Comparison of ENCODE assay signal across 18 cellular contexts in the genomic region with DNA sequence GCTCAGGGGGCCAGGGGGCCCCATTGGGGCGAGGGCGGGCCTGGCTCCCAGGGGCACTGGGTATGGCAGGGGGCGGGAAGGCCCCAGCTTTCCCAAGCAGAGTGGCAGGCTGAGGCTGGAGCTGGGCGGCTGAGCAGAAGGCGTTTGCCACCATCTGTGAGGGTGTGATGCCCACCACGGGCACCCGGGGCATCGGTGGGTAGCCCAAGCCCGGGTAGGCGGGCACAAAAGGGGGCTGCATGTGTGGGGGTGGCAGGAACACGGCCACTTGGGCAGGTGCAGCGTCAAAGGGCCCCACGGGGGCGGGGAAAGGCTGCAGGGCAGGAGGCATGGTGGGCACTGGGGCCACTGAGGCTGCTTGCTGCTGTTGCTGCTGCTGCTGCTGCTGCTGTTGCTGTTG. TPM values are rescaled to one million over a fixed set of nuclear protein-coding genes. Genes with fewer than 3 reads are reported as not detected.
DNase-seq lines count a peak whose midpoint lies in the region; ATAC-seq, FAIRE-seq and TF ChIP-seq lines count a peak whose summit lies in the region.
"Had no signal": no experiment of that assay in that cellular context is flagged by ENCODE, and none has a peak within 500 bp of the region (broad histone marks: within the 10 kb centered on the region; RNA-seq: fewer than 3 reads in every experiment).

No MANE protein-coding gene starts in this region.

- no peaks in the 10 kb centered on the region for H3K27me3 ChIP-seq in spleen (replicated peaks in 1 of 7)
- no peaks in the 10 kb centered on the region for H3K27me3 ChIP-seq in GM23338 (ENCODE audit: insufficient read depth)

- TF ChIP-seq POLR2A in spleen (IDR thresholded peaks at IDR 0.05) = no peak

- CTCF ChIA-PET in HEK293 (lab: Yijun Ruan, JAX) (interaction anchor here (1.2 to 1.6 kb wide), 2 partner anchors 139 to 477 kb away, joined by 5 read pairs; no protein-coding TSS in a partner anchor), RWPE1 (lab: Yijun Ruan, JAX) (interaction anchor here (0.5 kb wide), 1 partner anchor 479 kb away, joined by 3 read pairs; no protein-coding TSS in a partner anchor)

- no peak overlapping the region for H3K27ac ChIP-seq in HEK293 (ENCODE audit: extremely low read depth, low read depth, low read length)
- H3K27ac ChIP-seq in RWPE1 = peak overlapping the region; percentile 72
- H3K27ac ChIP-seq in kidney (ENCODE audit: low read depth in 2 of 2, low read length in 2 of 2) = no peak overlapping the region
- H3K27ac ChIP-seq in spleen = no peak overlapping the region
- H3K27ac ChIP-seq in GM23338 (ENCODE audit: low read depth) = no peak overlapping the region

- no peak for ATAC-seq in GM23338

- no peaks in the 10 kb centered on the region for H3F3A ChIP-seq in GM23338 (replicated peaks; ENCODE audit: low read depth)

- H3K79me2 ChIP-seq in GM23338 (replicated peaks; ENCODE audit: insufficient read depth) = no peaks in the 10 kb centered on the region

- peaks cover 4% of the 10 kb centered on the region; the same call in 2 of the 3 replicates for H3K4me1 Mint-ChIP-seq in GM23338

- no peaks in the 10 kb centered on the region for H4K20me1 ChIP-seq in GM23338 (replicated peaks; ENCODE audit: insufficient read depth)

- no peak overlapping the region for H2AFZ ChIP-seq in GM23338

- no peak overlapping the region for H3K9ac ChIP-seq in kidney (ENCODE audit: low read length in 2 of 2)

- H3K4me3 Mint-ChIP-seq in GM23338 = no peak overlapping the region
- H3K4me3 Mint-ChIP-seq: CD4-positive, alpha-beta memory T cell had no signal

- no peaks in the 10 kb centered on the region for H3K9me3 Mint-ChIP-seq in GM23338

- H3K36me3 Mint-ChIP-seq in GM23338 (ENCODE audit: low read depth) = peaks cover 28% of the 10 kb centered on the region

- peaks cover 10% of the 10 kb centered on the region for H3K27me3 Mint-ChIP-seq in GM23338 (ENCODE audit: insufficient read depth, low read depth, poor library complexity)
- H3K27me3 Mint-ChIP-seq: CD4-positive, alpha-beta memory T cell had no signal

- H3K4me3 ChIP-seq in HEK293 (ENCODE audit: low read depth, low read length) = no peak overlapping the region
- H3K4me3 ChIP-seq in kidney (ENCODE audit: low read length in 2 of 2) = no peak overlapping the region
- no peak overlapping the region for H3K4me3 ChIP-seq in spleen
- H3K4me3 ChIP-seq in GM23338 = no peak overlapping the region
- H3K4me3 ChIP-seq: HAP-1 had no signal

- POLR2A ChIA-PET in HEK293 (lab: Yijun Ruan, JAX) (no interaction called here), RWPE1 (lab: Yijun Ruan, JAX; ENCODE audit: low non-redundant PET) (interaction anchor here (0.6 kb wide), 1 partner anchor 53 kb away, joined by 3 read pairs; no protein-coding TSS in a partner anchor)

- intact Hi-C loops in kidney (cut with DNase I) (loop anchor here (10.0 kb wide), 1 partner anchor 137 kb away; no protein-coding TSS in a partner anchor), spleen (cut with DNase I; ENCODE audit: low total_unique reads) (no loop called here)

- H3K9me3 ChIP-seq in HEK293 (ENCODE audit: control insufficient read depth, insufficient read depth, low read depth, low read length) (no peaks in the 10 kb centered on the region; the same call in 1 of the 2 replicates), kidney (ENCODE audit: control insufficient read depth in 1 of 2, low read length in 2 of 2) (peaks cover 0 to 3% of the 10 kb centered on the region in 2 donors), spleen (peaks cover 0 to 14% (median 9%) of the 10 kb centered on the region in 8 donors)
- H3K9me3 ChIP-seq: HAP-1 had no signal

- H3K27ac Mint-ChIP-seq in GM23338 = no peak overlapping the region

- H3K4me1 ChIP-seq in HEK293 (ENCODE audit: control insufficient read depth, insufficient read depth, low read length) = peaks cover 13% of the 10 kb centered on the region
- peaks cover 0 to 5% of the 10 kb centered on the region in 2 donors for H3K4me1 ChIP-seq in kidney (ENCODE audit: control insufficient read depth in 1 of 2, insufficient read depth in 1 of 2, low read depth in 1 of 2, low read length in 2 of 2)
- peaks cover 0 to 17% (median 11%) of the 10 kb centered on the region in 6 donors for H3K4me1 ChIP-seq in spleen
- peaks cover 5% of the 10 kb centered on the region; the same call in 1 of the 2 replicates for H3K4me1 ChIP-seq in GM23338 (ENCODE audit: insufficient read depth)

- no peak for TF ChIP-seq CTCF in HEK293 (tag by site-specific recombination; IDR thresholded peaks at IDR 0.05)
- TF ChIP-seq CTCF in RWPE1 (conservative IDR thresholded peaks at IDR 0.05; ENCODE audit: low read depth) = no peak
- TF ChIP-seq CTCF in kidney (IDR thresholded peaks at IDR 0.05; ENCODE audit: borderline replicate concordance, extremely low read depth, insufficient read depth) = no peak
- TF ChIP-seq CTCF in spleen (IDR thresholded peaks at IDR 0.05 in 8 of 11, conservative IDR thresholded peaks at IDR 0.05 in 3 of 11) = no peak
- no peak for TF ChIP-seq CTCF in GM23338 (conservative IDR thresholded peaks at IDR 0.05; ENCODE audit: low read depth in 2 of 2)

- H3K4me2 ChIP-seq in GM23338 = no peak overlapping the region

- H3K9me2 ChIP-seq in GM23338 (ENCODE audit: insufficient read depth) = no peaks in the 10 kb centered on the region

- 91 to 93% (median 92%) methylated on average over 13 to 14 of the region's 14 CpGs for WGBS in spleen, 5 donors

- DNase-seq in RWPE1 (ENCODE audit: low spot score) (no peak), kidney (peak; percentile 59), spleen (peak; percentile 57), GM23338 (ENCODE audit: low spot score) (no peak), NCI-H774 (lab: John Stamatoyannopoulos, UW) (no peak)
- DNase-seq: C1 segment of cervical spinal cord; Calu3; CD4-positive, alpha-beta memory T cell; COR-L47; DMS53; DMS79 treated with DMSO at 0.1 percent for 48 hours; GF-D8; GOT3 had no signal

- FAIRE-seq in kidney (lab: Jason Lieb, UNC) = no peak
- FAIRE-seq: GM12891, GM18507, H54 had no signal

- H3K36me3 ChIP-seq in HEK293 (ENCODE audit: control insufficient read depth in 2 of 2, insufficient read depth in 1 of 2, low read length in 2 of 2) (peaks cover 20 to 52% of the 10 kb centered on the region in 2 experiments), kidney (ENCODE audit: control insufficient read depth in 1 of 2, insufficient read depth in 2 of 2, low read length in 2 of 2) (peaks cover 14 to 17% of the 10 kb centered on the region in 2 donors), spleen (peaks cover 0 to 60% (median 32%) of the 10 kb centered on the region in 6 donors), GM23338 (ENCODE audit: insufficient read depth) (peaks cover 8% of the 10 kb centered on the region; the same call in 1 of the 2 replicates)

TF ChIP-seq in HEK293, 187 proteins besides CTCF, POLR2A, EP300 and RAD21 (continues in another document):
- TF ChIP-seq GLIS2 (tag by site-specific recombination; IDR thresholded peaks at IDR 0.05) = peak; percentile 17
- no peak for TF ChIP-seq RBAK (tag by site-specific recombination; IDR thresholded peaks at IDR 0.05)
- TF ChIP-seq ZNF549 (tag by site-specific recombination; IDR thresholded peaks at IDR 0.05) = no peak
- TF ChIP-seq ZNF184 (tag by site-specific recombination; IDR thresholded peaks at IDR 0.05) = no peak
- no peak for TF ChIP-seq ZNF791 (tag by site-specific recombination; IDR thresholded peaks at IDR 0.05)
- no peak for TF ChIP-seq ZNF768 (tag by site-specific recombination; IDR thresholded peaks at IDR 0.05)

TF ChIP-seq in GM23338, 12 proteins besides CTCF, POLR2A, EP300 and RAD21 (continues in another document):
- TF ChIP-seq ZNF114 (CRISPR knock-in tag; IDR thresholded peaks at IDR 0.05) (no peak), EZH2 (IDR thresholded peaks at IDR 0.05; ENCODE audit: low read depth, unreplicated experiment) (no peak), NANOG (IDR thresholded peaks at IDR 0.05; ENCODE audit: borderline replicate concordance) (no peak)

RNA-seq across cellular contexts. Expression of gene NUMBL, which starts 22.8 kb away (rescaled TPM):
- total RNA-seq in kidney (24.3 TPM), spleen (10 to 100 TPM; 12.1 to 27.4 (median 14.8) TPM)
- polyA plus RNA-seq in kidney (ENCODE audit: insufficient read depth, low read depth, low replicate concordance) (3.3 TPM), spleen (10 to 100 TPM in 1 of 3 donors, 1 to 10 TPM in 2; 3.2 to 10.6 (median 3.5) TPM), GM23338 (2016; fragmentation: Nextera tagmentation; extraction: Ambion mirVana) (8.5 and 9.6 TPM in 2 replicates)
- total RNA-seq in GM23338 (2014; rRNA removed; shearing (Covaris generic)) = 21.6 and 28.5 TPM in 2 replicates

RNA-seq across cellular contexts. Expression of gene COQ8B, which starts 49.1 kb away (rescaled TPM):
- total RNA-seq in kidney (55.3 TPM), spleen (10 to 100 TPM; 23.0 to 40.2 (median 32.6) TPM)
- polyA plus RNA-seq in kidney (ENCODE audit: insufficient read depth, low read depth, low replicate concordance) (45.8 TPM), spleen (10 to 100 TPM; 18.4 to 33.8 (median 21.1) TPM), GM23338 (2016; fragmentation: Nextera tagmentation; extraction: Ambion mirVana) (13.4 and 13.9 TPM in 2 replicates)
- 42.6 and 59.6 TPM in 2 replicates for total RNA-seq in GM23338 (2014; rRNA removed; shearing (Covaris generic))

RNA-seq across cellular contexts. Expression of gene ITPKC, which starts 49.3 kb away (rescaled TPM):
- 27.9 TPM for total RNA-seq in kidney
- polyA plus RNA-seq in kidney (ENCODE audit: insufficient read depth, low read depth, low replicate concordance) = 14.3 TPM
- 10 to 100 TPM; 11.1 to 39.2 (median 18.0) TPM for total RNA-seq in spleen
- 10 to 100 TPM in 1 of 3 donors, 1 to 10 TPM in 2; 6.8 to 14.3 (median 8.6) TPM for polyA plus RNA-seq in spleen
- total RNA-seq in GM23338 (2014; rRNA removed; shearing (Covaris generic)) = 9.8 and 12.6 TPM in 2 replicates
- polyA plus RNA-seq in GM23338 (2016; fragmentation: Nextera tagmentation; extraction: Ambion mirVana) = 5.3 and 5.4 TPM in 2 replicates

Comparison
In these comparisons a context has a peak if more than half of its experiments do, and no peak if none do; other contexts are left out.
1. DNase-seq: peak in kidney (single experiment) and spleen (single experiment); none in RWPE1 (single experiment), GM23338 (single experiment) and NCI-H774 (single experiment).